ENCODE assay signal across 11 cellular contexts in genomic region chr4:87032884-87033533, GRCh38.
DNase-seq lines count a peak whose midpoint lies in the region; ATAC-seq and TF ChIP-seq lines count a peak whose summit lies in the region.
"Had no signal": no experiment of that assay in that cellular context is flagged by ENCODE, and none has a peak within 500 bp of the region (broad histone marks: within the 10 kb centered on the region; RNA-seq: fewer than 3 reads in every experiment).

No MANE protein-coding gene starts in this region.

- CTCF ChIA-PET in PC-9 (lab: Charles Lee), result no interaction called here

- H3K9ac ChIP-seq in endocrine pancreas (ENCODE audit: control insufficient read depth, insufficient read depth, low read length), result no peak overlapping the region

- peaks cover 11% of the 10 kb centered on the region for H3K36me3 Mint-ChIP-seq in activated T-cell treated with anti-CD3 and anti-CD28 coated beads, Interleukin-2, amount 50 U/mL, for 24 hours (ENCODE audit: low read depth)

- H2AFZ ChIP-seq in PC-9, result no peak overlapping the region

- POLR2A ChIA-PET in PC-9 (lab: Charles Lee; ENCODE audit: unreplicated experiment), result interaction anchor here (0.6 kb wide), 1 partner anchor 27 kb away, joined by 3 read pairs; no protein-coding TSS in a partner anchor

- WGBS in thyroid gland, 2 donors, result 65% methylated on average over 3 of the region's 3 CpGs

- no peak for ATAC-seq in GM19455 (IDR thresholded peaks at IDR 0.05; ENCODE audit: unreplicated experiment)
- ATAC-seq: T-helper 17 cell had no signal

- TF ChIP-seq CTCF in thyroid gland (IDR thresholded peaks at IDR 0.05) (no peak), PC-9 (conservative IDR thresholded peaks at IDR 0.05) (no peak)

- H3K4me1 ChIP-seq in endocrine pancreas (ENCODE audit: control insufficient read depth, insufficient read depth, low read length) (peaks cover 61% of the 10 kb centered on the region), thyroid gland (peaks cover 97 to 99% of the 10 kb centered on the region in 2 donors), PC-9 (replicated peaks; ENCODE audit: insufficient read depth) (no peaks in the 10 kb centered on the region)

- H3K9me2 ChIP-seq in PC-9 (ENCODE audit: insufficient read depth), result no peaks in the 10 kb centered on the region

- no peaks in the 10 kb centered on the region for H3F3A ChIP-seq in PC-9 (ENCODE audit: insufficient read depth, low read depth)

- no peaks in the 10 kb centered on the region for H3K27me3 Mint-ChIP-seq in activated T-cell treated with anti-CD3 and anti-CD28 coated beads, Interleukin-2, amount 50 U/mL, for 24 hours
- H3K27me3 Mint-ChIP-seq: T-helper 17 cell had no signal

- H3K4me1 Mint-ChIP-seq in activated T-cell treated with anti-CD3 and anti-CD28 coated beads, Interleukin-2, amount 50 U/mL, for 24 hours (ENCODE audit: low read depth), result peaks cover 26% of the 10 kb centered on the region

- no peaks in the 10 kb centered on the region for H4K20me1 ChIP-seq in PC-9 (ENCODE audit: insufficient read depth)

- H3K9me3 ChIP-seq in endocrine pancreas (ENCODE audit: control insufficient read depth, low read length) (no peaks in the 10 kb centered on the region), thyroid gland (no peaks in the 10 kb centered on the region), PC-9 (ENCODE audit: insufficient read depth, low read depth) (no peaks in the 10 kb centered on the region)

- no peaks in the 10 kb centered on the region for H3K9me3 Mint-ChIP-seq in activated T-cell treated with anti-CD3 and anti-CD28 coated beads, Interleukin-2, amount 50 U/mL, for 24 hours

- H3K4me3 ChIP-seq in endocrine pancreas (ENCODE audit: control insufficient read depth, insufficient read depth, low read length), result peak overlapping the region; percentile 22
- no peak overlapping the region for H3K4me3 ChIP-seq in thyroid gland (replicated peaks in 1 of 3)
- H3K4me3 ChIP-seq in PC-9, result no peak overlapping the region

- H3K4me3 Mint-ChIP-seq in activated T-cell treated with anti-CD3 and anti-CD28 coated beads, Interleukin-2, amount 50 U/mL, for 24 hours, result no peak overlapping the region
- H3K4me3 Mint-ChIP-seq: T-helper 17 cell had no signal

- intact Hi-C loops in thyroid gland (cut with DNase I), result no loop called here
- intact Hi-C loops in PC-9 (cut with micrococcal nuclease; ENCODE audit: unreplicated experiment), result no loop called here

- H3K4me2 ChIP-seq in PC-9, result no peak overlapping the region

- peak overlapping the region; percentile 73 to 89 (median 89) for H3K27ac ChIP-seq in thyroid gland
- H3K27ac ChIP-seq in PC-9, result no peak overlapping the region

- DNase-seq in NCI-H226 (peak; percentile 53), lung microvascular endothelial cell (ENCODE audit: low read depth in 2 of 2) (peak; percentile 58 to 89), thyroid gland (no peak), PC-9 (no peak), SHP77 (lab: John Stamatoyannopoulos, UW) (no peak)
- no peak for DNase-seq in activated T-cell treated with anti-CD3 and anti-CD28 coated beads, Interleukin-2, amount 50 U/mL, for 24 hours
- DNase-seq: activated gamma-delta T cell treated with Interleukin-2 at 50 U/mL for 16 hours, NCI-H2081, T-helper 17 cell had no signal

- H3K27me3 ChIP-seq in endocrine pancreas (ENCODE audit: control insufficient read depth, insufficient read depth, low read length), result no peaks in the 10 kb centered on the region
- H3K27me3 ChIP-seq in thyroid gland, result no peaks in the 10 kb centered on the region
- H3K27me3 ChIP-seq in PC-9 (ENCODE audit: insufficient read depth, low read depth), result no peaks in the 10 kb centered on the region

- no peak for TF ChIP-seq POLR2A in thyroid gland (IDR thresholded peaks at IDR 0.05)

- BruUV-seq in PC-9 (replicated peaks; lab: Mats Ljungman, UMichigan), result no TSS peak

- H3K36me3 ChIP-seq in endocrine pancreas (ENCODE audit: control insufficient read depth, insufficient read depth, low read length), result no peaks in the 10 kb centered on the region
- H3K36me3 ChIP-seq in thyroid gland, result no peaks in the 10 kb centered on the region
- H3K36me3 ChIP-seq in PC-9 (ENCODE audit: low read depth), result no peaks in the 10 kb centered on the region

- H3K27ac Mint-ChIP-seq in activated T-cell treated with anti-CD3 and anti-CD28 coated beads, Interleukin-2, amount 50 U/mL, for 24 hours, result no peak overlapping the region
- H3K27ac Mint-ChIP-seq: T-helper 17 cell had no signal

- H3K79me2 ChIP-seq in PC-9 (ENCODE audit: low read depth), result 0 out of 2 replicates have a peak, but pooled peaks cover 10% of the 10 kb centered on the region

Comparison
In these comparisons a context has a peak if more than half of its experiments do, and no peak if none do; other contexts are left out.
1. DNase-seq: peak in NCI-H226 (single experiment) and lung microvascular endothelial cell (2 of 2); none in thyroid gland (0 of 2), PC-9 (0 of 2), activated T-cell treated with anti-CD3 and anti-CD28 coated beads, Interleukin-2, amount 50 U/mL, for 24 hours (single experiment) and SHP77 (0 of 2).